ENCODE assay signal across 20 cellular contexts in the genomic region with DNA sequence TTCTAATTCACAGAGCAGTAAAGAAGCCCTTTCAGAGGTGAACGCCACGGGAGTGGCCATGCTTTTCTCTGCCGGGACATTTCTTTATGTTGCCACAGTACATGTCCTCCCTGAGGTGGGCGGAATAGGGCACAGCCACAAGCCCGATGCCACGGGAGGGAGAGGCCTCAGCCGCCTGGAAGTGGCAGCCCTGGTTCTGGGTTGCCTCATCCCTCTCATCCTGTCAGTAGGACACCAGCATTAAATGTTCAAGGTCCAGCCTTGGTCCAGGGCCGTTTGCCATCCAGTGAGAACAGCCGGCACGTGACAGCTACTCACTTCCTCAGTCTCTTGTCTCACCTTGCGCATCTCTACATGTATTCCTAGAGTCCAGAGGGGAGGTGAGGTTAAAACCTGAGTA. TPM values are rescaled to one million over a fixed set of nuclear protein-coding genes. Genes with fewer than 3 reads are reported as not detected.
DNase-seq lines count a peak whose midpoint lies in the region; ATAC-seq, FAIRE-seq and TF ChIP-seq lines count a peak whose summit lies in the region.
"Had no signal": no experiment of that assay in that cellular context is flagged by ENCODE, and none has a peak within 500 bp of the region (broad histone marks: within the 10 kb centered on the region; RNA-seq: fewer than 3 reads in every experiment).

No MANE protein-coding gene starts in this region.

- 61% methylated on average over 10 of the region's 11 CpGs for WGBS in right lobe of liver (ENCODE audit: insufficient coverage, low coverage, low lambda C conversion rate, missing lambda C conversion rate)
- WGBS in HepG2 (ENCODE audit: low lambda C conversion rate) = 89% methylated on average over 10 of the region's 11 CpGs

- H3K36me3 ChIP-seq in right lobe of liver = peaks cover 0 to 36% (median 7%) of the 10 kb centered on the region in 4 donors
- peaks cover 13 to 55% of the 10 kb centered on the region in 2 experiments for H3K36me3 ChIP-seq in HepG2 (replicated peaks in 1 of 2; ENCODE audit: control insufficient read depth in 1 of 2, insufficient read depth in 2 of 2, low read length in 2 of 2)
- H3K36me3 ChIP-seq in A673 (ENCODE audit: insufficient read depth, low read length, poor library complexity, severe bottlenecking) = peaks cover 18% of the 10 kb centered on the region

- H3K27me3 ChIP-seq in right lobe of liver (no peaks in the 10 kb centered on the region), HepG2 (ENCODE audit: control insufficient read depth in 1 of 2, insufficient read depth in 2 of 2, low read length in 2 of 2) (no peaks in the 10 kb centered on the region), A673 (replicated peaks; ENCODE audit: insufficient read depth, low read depth, low read length, poor library complexity) (no peaks in the 10 kb centered on the region)

- TF ChIP-seq CTCF in right lobe of liver (IDR thresholded peaks at IDR 0.05) (no peak), HepG2 (CRISPR knock-in tag; IDR thresholded peaks at IDR 0.05) (no peak), VCaP (conservative IDR thresholded peaks at IDR 0.05) (no peak), A673 (conservative IDR thresholded peaks at IDR 0.05; ENCODE audit: low read depth, low read length) (no peak)

- no peak for TF ChIP-seq RAD21 in HepG2 (CRISPR knock-in tag; IDR thresholded peaks at IDR 0.05)

- CTCF ChIA-PET in HepG2 (lab: Yijun Ruan, JAX; ENCODE audit: low intra/inter-chr PET ratio, low total read pairs) (no interaction called here), A673 (lab: Charles Lee) (no interaction called here)

- H3K27ac ChIP-seq in right lobe of liver = no peak overlapping the region
- no peak overlapping the region for H3K27ac ChIP-seq in HepG2 (ENCODE audit: extremely low read length, insufficient read depth, low read length)
- H3K27ac ChIP-seq in VCaP = peak overlapping the region; percentile 87
- no peak overlapping the region for H3K27ac ChIP-seq in A673 (ENCODE audit: low read depth, low read length, poor library complexity, severe bottlenecking)
- H3K27ac ChIP-seq: GM23248 had no signal

- H2AFZ ChIP-seq in HepG2 (ENCODE audit: low read length) = no peak overlapping the region
- H2AFZ ChIP-seq: GM23248 had no signal

- intact Hi-C loops in right lobe of liver (cut with DNase I) (no loop called here), HepG2 (cut with micrococcal nuclease; ENCODE audit: unreplicated experiment) (no loop called here), A673 (cut with micrococcal nuclease; ENCODE audit: unreplicated experiment) (no loop called here)

- H3K9me3 ChIP-seq in right lobe of liver (no peaks in the 10 kb centered on the region), HepG2 (ENCODE audit: low read length) (no peaks in the 10 kb centered on the region), A673 (ENCODE audit: low read depth, low read length, poor library complexity, severe bottlenecking) (no peaks in the 10 kb centered on the region)
- H3K9me3 ChIP-seq: HAP-1 had no signal

- FAIRE-seq in HepG2 (lab: Jason Lieb, UNC) = no peak
- FAIRE-seq: GM12892, GM18507 had no signal

- H4K20me1 ChIP-seq in HepG2 (ENCODE audit: insufficient read depth, low read length) = no peaks in the 10 kb centered on the region

- no peaks in the 10 kb centered on the region for H3K79me2 ChIP-seq in HepG2 (ENCODE audit: insufficient read depth, low read length)

- POLR2A ChIA-PET in HepG2 (lab: Yijun Ruan, JAX) = interaction anchor here (1.6 kb wide), 1 partner anchor 60 kb away, joined by 4 read pairs; a partner anchor contains a TSS
- POLR2A ChIA-PET in A673 (lab: Charles Lee; ENCODE audit: low non-redundant PET) = no interaction called here

- no peak overlapping the region for H3K4me2 ChIP-seq in HepG2 (ENCODE audit: low read depth, low read length)

- no peak for DNase-seq in right lobe of liver
- DNase-seq in HepG2 (ENCODE audit: low spot score) = no peak
- no peak for DNase-seq in left lobe of liver (ENCODE audit: low spot score)
- no peak for DNase-seq in NCI-H774 (lab: John Stamatoyannopoulos, UW)
- no peak for DNase-seq in A673 (ENCODE audit: low spot score)
- DNase-seq in activated CD8-positive, alpha-beta memory T cell treated with anti-CD3 and anti-CD28 coated beads for 24 hours = no peak
- DNase-seq: ACHN; Calu3; CD8-positive, alpha-beta T cell; DMS 273 treated with DMSO at 0.1 percent for 48 hours; DMS53; DND-41; EL; GM23248 had no signal

- H3K4me3 ChIP-seq in right lobe of liver = no peak overlapping the region
- no peak overlapping the region for H3K4me3 ChIP-seq in HepG2 (replicated peaks in 1 of 3; ENCODE audit: insufficient read depth in 1 of 3, low read depth in 2 of 3, low read length in 3 of 3)
- H3K4me3 ChIP-seq in A673 (ENCODE audit: low read depth, low read length, poor library complexity, severe bottlenecking) = no peak overlapping the region
- H3K4me3 ChIP-seq: GM23248, HAP-1 had no signal

- H3K9ac ChIP-seq in HepG2 (ENCODE audit: insufficient read depth, low read depth, low read length) = no peak overlapping the region
- H3K9ac ChIP-seq: GM23248 had no signal

- no peaks in the 10 kb centered on the region for H3K4me1 ChIP-seq in right lobe of liver
- no peaks in the 10 kb centered on the region for H3K4me1 ChIP-seq in HepG2 (ENCODE audit: insufficient read depth, low read length)
- no peaks in the 10 kb centered on the region for H3K4me1 ChIP-seq in A673 (ENCODE audit: insufficient read depth, low read length, poor library complexity, severe bottlenecking)
- H3K4me1 ChIP-seq: HAP-1 had no signal

- in situ Hi-C loops in HepG2 (cut with HindIII; ENCODE audit: extremely low pct_ligation_motif_present, low pct_unique_long_range_greater_than_20kb) = no loop called here

- peak; percentile 28 to 46 (median 40) for ATAC-seq in right lobe of liver
- no peak for ATAC-seq in HepG2
- peak; percentile 73 for ATAC-seq in left lobe of liver
- ATAC-seq: CD8-positive, alpha-beta T cell had no signal

- no peak for TF ChIP-seq EP300 in HepG2 (IDR thresholded peaks at IDR 0.05; ENCODE audit: low read depth in 2 of 2, low read length in 2 of 2)
- TF ChIP-seq EP300 in HepG2 (CRISPR knock-in tag; IDR thresholded peaks at IDR 0.05; ENCODE audit: borderline replicate concordance) = no peak

- BruUV-seq in HepG2 (replicated peaks; lab: Mats Ljungman, UMichigan) (no TSS peak), A673 (replicated peaks; lab: Mats Ljungman, UMichigan) (no TSS peak)

- TF ChIP-seq POLR2A in right lobe of liver (IDR thresholded peaks at IDR 0.05) (no peak), HepG2 (IDR thresholded peaks at IDR 0.05; ENCODE audit: insufficient read depth in 1 of 2, low read depth in 2 of 2, low read length in 2 of 2) (no peak)

RNA-seq across cellular contexts. Expression of a gene that starts 26.2 kb away (rescaled TPM):
- total RNA-seq in right lobe of liver = under 1 TPM in 1 of 6 experiments, not detected in 5; 0.04 TPM
- not detected in 2 replicates for total RNA-seq in HepG2 (2016; rRNA removed; fragmentation: Illumina TruSeq; extraction: Trizol)
- not detected in 2 replicates for total RNA-seq in HepG2 (2016; cell fraction: cytosol; rRNA removed; fragmentation: Illumina TruSeq; extraction: Trizol; ENCODE audit: low read depth)
- total RNA-seq in HepG2 (2016; cell fraction: insoluble cytoplasmic fraction; rRNA removed; fragmentation: Illumina TruSeq; extraction: Trizol) = not detected in 2 replicates
- not detected in 2 replicates for total RNA-seq in HepG2 (2016; cell fraction: membrane; rRNA removed; fragmentation: Illumina TruSeq; extraction: Trizol)
- not detected in 2 replicates for total RNA-seq in HepG2 (2016; cell fraction: nucleus; rRNA removed; fragmentation: Illumina TruSeq; extraction: Trizol)
- 0.01 and 0.03 TPM in 2 replicates for polyA plus RNA-seq in HepG2 (2011; rRNA removed)
- polyA plus RNA-seq in HepG2 (2011; cell fraction: cytosol; rRNA removed) = 0.01 TPM in 2 replicates
- 0.07 TPM in 1 of 2 replicates, not detected in the other for polyA plus RNA-seq in HepG2 (2011; cell fraction: nucleus; rRNA removed)
- 0.03 TPM in 1 of 2 replicates, not detected in the other for polyA plus RNA-seq in HepG2 (2012)
- polyA plus RNA-seq in HepG2 (2016; cell fraction: cytosol; fragmentation: Illumina TruSeq; extraction: Trizol; ENCODE audit: low read depth) = not detected in 2 replicates
- polyA plus RNA-seq in HepG2 (2016; cell fraction: insoluble cytoplasmic fraction; fragmentation: Illumina TruSeq; extraction: Trizol; ENCODE audit: low read depth) = not detected in 2 replicates
- not detected in 2 replicates for polyA plus RNA-seq in HepG2 (2016; cell fraction: membrane; fragmentation: Illumina TruSeq; extraction: Trizol; ENCODE audit: low read depth)
- polyA plus RNA-seq in HepG2 (2016; cell fraction: nucleus; fragmentation: Illumina TruSeq; extraction: Trizol; ENCODE audit: insufficient read depth, low read depth) = not detected in 2 replicates
- polyA minus RNA-seq in HepG2 (2011; rRNA and poly(A)+ RNA removed; ENCODE audit: low replicate concordance) = 0.05 TPM in 1 of 2 replicates, not detected in the other
- polyA minus RNA-seq in HepG2 (2011; cell fraction: cytosol; rRNA and poly(A)+ RNA removed) = not detected in 2 replicates
- 0.13 and 0.25 TPM in 2 replicates for polyA minus RNA-seq in HepG2 (2011; cell fraction: nucleus; rRNA and poly(A)+ RNA removed)
- not detected for total RNA-seq in left lobe of liver
- total RNA-seq in A673 (2021) = 0.37 and 0.87 TPM in 2 replicates
- total RNA-seq: A172, GM23248, H4 had no signal
- polyA plus RNA-seq: GM23248 had no signal

RNA-seq across cellular contexts. Expression of a gene that starts 59.9 kb away (rescaled TPM):
- total RNA-seq in right lobe of liver (10 to 100 TPM; 44.7 to 78.2 (median 58.2) TPM), HepG2 (2016; rRNA removed; fragmentation: Illumina TruSeq; extraction: Trizol) (63.8 and 69.5 TPM in 2 replicates), left lobe of liver (55.2 TPM), A673 (2021) (59.2 and 60.8 TPM in 2 replicates)
- total RNA-seq in HepG2 (2016; cell fraction: cytosol; rRNA removed; fragmentation: Illumina TruSeq; extraction: Trizol; ENCODE audit: low read depth) = 9.2 and 9.9 TPM in 2 replicates
- total RNA-seq in HepG2 (2016; cell fraction: insoluble cytoplasmic fraction; rRNA removed; fragmentation: Illumina TruSeq; extraction: Trizol) = 65.8 and 71.2 TPM in 2 replicates
- 32.7 and 37.8 TPM in 2 replicates for total RNA-seq in HepG2 (2016; cell fraction: membrane; rRNA removed; fragmentation: Illumina TruSeq; extraction: Trizol)
- 64.0 and 64.2 TPM in 2 replicates for total RNA-seq in HepG2 (2016; cell fraction: nucleus; rRNA removed; fragmentation: Illumina TruSeq; extraction: Trizol)
- polyA plus RNA-seq in HepG2 (2011; rRNA removed) = 45.5 and 46.6 TPM in 2 replicates
- polyA plus RNA-seq in HepG2 (2011; cell fraction: cytosol; rRNA removed) = 33.9 and 43.3 TPM in 2 replicates
- polyA plus RNA-seq in HepG2 (2011; cell fraction: nucleus; rRNA removed) = 27.1 and 28.1 TPM in 2 replicates
- 21.9 and 26.1 TPM in 2 replicates for polyA plus RNA-seq in HepG2 (2012)
- 3.7 and 4.1 TPM in 2 replicates for polyA plus RNA-seq in HepG2 (2016; cell fraction: cytosol; fragmentation: Illumina TruSeq; extraction: Trizol; ENCODE audit: low read depth)
- polyA plus RNA-seq in HepG2 (2016; cell fraction: insoluble cytoplasmic fraction; fragmentation: Illumina TruSeq; extraction: Trizol; ENCODE audit: low read depth) = 30.0 and 36.3 TPM in 2 replicates
- 14.3 and 15.0 TPM in 2 replicates for polyA plus RNA-seq in HepG2 (2016; cell fraction: membrane; fragmentation: Illumina TruSeq; extraction: Trizol; ENCODE audit: low read depth)
- polyA plus RNA-seq in HepG2 (2016; cell fraction: nucleus; fragmentation: Illumina TruSeq; extraction: Trizol; ENCODE audit: insufficient read depth, low read depth) = 43.0 and 43.2 TPM in 2 replicates
- polyA minus RNA-seq in HepG2 (2011; rRNA and poly(A)+ RNA removed; ENCODE audit: low replicate concordance) = 194 and 305 TPM in 2 replicates
- polyA minus RNA-seq in HepG2 (2011; cell fraction: cytosol; rRNA and poly(A)+ RNA removed) = 55.4 and 68.9 TPM in 2 replicates
- 48.5 and 59.8 TPM in 2 replicates for polyA minus RNA-seq in HepG2 (2011; cell fraction: nucleus; rRNA and poly(A)+ RNA removed)
